ENCODE assay signal across 24 cellular contexts in the genomic region with DNA sequence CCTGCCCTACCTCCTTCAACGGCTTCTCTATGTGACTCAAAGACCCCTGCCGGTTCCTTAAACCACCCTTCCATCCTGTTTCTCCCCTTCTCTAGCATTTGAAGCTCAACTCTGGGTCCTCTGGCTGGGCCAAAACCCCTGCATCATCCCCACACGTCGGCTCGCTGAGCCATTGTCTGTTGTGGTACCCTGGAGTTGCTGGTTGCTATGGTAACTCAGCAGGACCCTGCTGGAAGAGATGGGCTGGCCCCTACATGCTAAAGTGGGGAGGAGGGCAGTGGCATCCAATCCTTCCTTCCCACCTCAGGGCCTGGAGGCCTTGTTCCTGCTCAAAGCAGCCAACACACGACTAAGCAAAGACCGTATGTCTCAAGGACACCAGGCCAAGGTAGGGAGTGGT.
"Had no signal": no experiment of that assay in that cellular context is flagged by ENCODE, and none has a peak within 500 bp of the region (broad histone marks: within the 10 kb centered on the region; RNA-seq: fewer than 3 reads in every experiment).

No MANE protein-coding gene starts in this region.

- H3K9me3 ChIP-seq: esophagus muscularis mucosa, heart right ventricle, left ventricle myocardium inferior, pancreas, prostate gland, suprapubic skin, tibial nerve had no signal

- H3K4me3 ChIP-seq: esophagus muscularis mucosa, heart right ventricle, left ventricle myocardium inferior, lung, pancreas, prostate gland, suprapubic skin, tibial nerve had no signal

- H3K27ac ChIP-seq: esophagus muscularis mucosa, heart right ventricle, left ventricle myocardium inferior, pancreas, prostate gland, suprapubic skin, tibial nerve had no signal

- H3K4me1 ChIP-seq: esophagus muscularis mucosa, heart right ventricle, left ventricle myocardium inferior, pancreas, prostate gland, suprapubic skin, tibial nerve had no signal

- DNase-seq: activated CD4-positive, alpha-beta T cell treated with anti-CD3 and anti-CD28 coated beads for 4 hours; activated CD4-positive, alpha-beta T cell treated with anti-CD3 and anti-CD28 coated beads, Interleukin-2, amount 50 U/mL, for 4 hours; activated naive CD4-positive, alpha-beta T cell; activated T-cell treated with anti-CD3 and anti-CD28 coated beads for 4 hours; activated T-cell treated with anti-CD3 and anti-CD28 coated beads, Interleukin-2, amount 50 U/mL, for 72 hours; dermis blood vessel endothelial cell; effector CD4-positive, alpha-beta T cell; foreskin melanocyte; heart right ventricle; islet precursor cell; left ventricle myocardium inferior; naive B cell; nephron progenitor cell; nucleus accumbens; pancreas; retina; stimulated activated naive CD4-positive, alpha-beta T cell had no signal

- H3K27me3 ChIP-seq: esophagus muscularis mucosa, pancreas, suprapubic skin, tibial nerve had no signal

- FAIRE-seq: colon, pancreas had no signal

- H3K36me3 ChIP-seq: heart right ventricle, left ventricle myocardium inferior, pancreas, prostate gland, suprapubic skin, tibial nerve had no signal

- ATAC-seq: activated naive CD4-positive, alpha-beta T cell treated with anti-CD3 and anti-CD28 coated beads, Interleukin-2, amount 50 U/mL, for 72 hours; activated T-cell treated with anti-CD3 and anti-CD28 coated beads, Interleukin-2, amount 50 U/mL, for 72 hours; heart right ventricle; pancreas had no signal
